Comparison of ENCODE assay signal across 25 cellular contexts in genomic region chrX:116801943-116802342, GRCh38.
DNase-seq lines count a peak whose midpoint lies in the region; ATAC-seq, FAIRE-seq and TF ChIP-seq lines count a peak whose summit lies in the region.
"Had no signal": no experiment of that assay in that cellular context is flagged by ENCODE, and none has a peak within 500 bp of the region (broad histone marks: within the 10 kb centered on the region; RNA-seq: fewer than 3 reads in every experiment).

No MANE protein-coding gene starts in this region.

- no peak overlapping the region for H2AK9ac ChIP-seq in IMR-90 (replicated peaks; ENCODE audit: low read depth, low read length, poor library complexity)

- H3K4me1 ChIP-seq in HepG2 (ENCODE audit: insufficient read depth, low read length) (no peaks in the 10 kb centered on the region), right lobe of liver (no peaks in the 10 kb centered on the region), IMR-90 (ENCODE audit: control insufficient read depth, insufficient read depth, low read length) (no peaks in the 10 kb centered on the region)
- H3K4me1 ChIP-seq: BE2C, BLaER1 had no signal

- H2BK5ac ChIP-seq in IMR-90 (ENCODE audit: low read depth, low read length, poor library complexity, severe bottlenecking) = no peak overlapping the region

- dilution Hi-C loops in IMR-90 (cut with HindIII; ENCODE audit: low sequenced_read_pairs, unreplicated experiment) = no loop called here

- H3K4ac ChIP-seq in IMR-90 (ENCODE audit: low read depth, low read length) = no peak overlapping the region

- no peak for DNase-seq in HepG2 (ENCODE audit: low spot score)
- DNase-seq in right lobe of liver = no peak
- DNase-seq in IMR-90 = no peak
- DNase-seq in cerebellar nuclear complex (lab: John Stamatoyannopoulos, UW) = no peak
- no peak for DNase-seq in GM12891 (ENCODE audit: insufficient read length, low spot score)
- DNase-seq: ACHN; BE2C; C1 segment of cervical spinal cord; CD4-positive, alpha-beta memory T cell; CD4-positive, CD25-positive, alpha-beta regulatory T cell; CD8-positive, alpha-beta memory T cell; COR-L47; DMS 273 treated with DMSO at 0.1 percent for 48 hours; DMS153; DMS53; DMS79; DND-41; EL; GDM1 had no signal

- H3K14ac ChIP-seq in IMR-90 (replicated peaks; ENCODE audit: low read depth, low read length) = no peak overlapping the region

- no peak overlapping the region for H3K56ac ChIP-seq in IMR-90 (ENCODE audit: extremely low read depth, insufficient read depth, low read length)

- no TSS peak for BruUV-seq in HepG2 (replicated peaks; lab: Mats Ljungman, UMichigan)
- no TSS peak for BruUV-seq in IMR-90 (replicated peaks; lab: Mats Ljungman, UMichigan)

- FAIRE-seq in HepG2 (lab: Jason Lieb, UNC) (no peak), colon (lab: Jason Lieb, UNC) (peak; percentile 33), GM12891 (lab: Jason Lieb, UNC) (no peak)
- FAIRE-seq: GM12878, GM18507 had no signal

- no peaks in the 10 kb centered on the region for H3K79me1 ChIP-seq in IMR-90 (ENCODE audit: low read depth in 1 of 2, low read length in 2 of 2)

- no peaks in the 10 kb centered on the region for H3K79me2 ChIP-seq in HepG2 (ENCODE audit: insufficient read depth, low read length)

- no peak overlapping the region for H4K91ac ChIP-seq in IMR-90 (ENCODE audit: insufficient read depth, low read depth, low read length)

- H2AK5ac ChIP-seq in IMR-90 (ENCODE audit: low read depth, low read length) = no peak overlapping the region

- H3K4me3 ChIP-seq in HepG2 (replicated peaks in 1 of 3; ENCODE audit: insufficient read depth in 1 of 3, low read depth in 2 of 3, low read length in 3 of 3) (no peak overlapping the region), right lobe of liver (no peak overlapping the region), IMR-90 (ENCODE audit: insufficient read depth, low read depth, low read length) (no peak overlapping the region)
- H3K4me3 ChIP-seq: BLaER1, GM12878 had no signal

- no peak overlapping the region for H3K9ac ChIP-seq in HepG2 (ENCODE audit: insufficient read depth, low read depth, low read length)
- H3K9ac ChIP-seq in IMR-90 (ENCODE audit: low read depth, low read length) = no peak overlapping the region
- H3K9ac ChIP-seq: BLaER1 had no signal

- no peak overlapping the region for H3K18ac ChIP-seq in IMR-90 (ENCODE audit: low read depth, low read length)

- POLR2A ChIA-PET in HepG2 (lab: Yijun Ruan, JAX) = no interaction called here
- POLR2A ChIA-PET in IMR-90 (lab: Charles Lee; ENCODE audit: unreplicated experiment) = no interaction called here

- H2AFZ ChIP-seq in HepG2 (ENCODE audit: low read length) = no peak overlapping the region
- H2AFZ ChIP-seq in IMR-90 (replicated peaks; ENCODE audit: low read length, poor library complexity) = no peak overlapping the region

- H4K5ac ChIP-seq in IMR-90 (ENCODE audit: low read depth, low read length) = no peak overlapping the region

- in situ Hi-C loops in HepG2 (cut with HindIII; ENCODE audit: extremely low pct_ligation_motif_present, low pct_unique_long_range_greater_than_20kb) = no loop called here
- in situ Hi-C loops in IMR-90 (cut with MboI; ENCODE audit: low sequenced_read_pairs) = no loop called here

- H3K36me3 ChIP-seq in HepG2 (replicated peaks in 1 of 2; ENCODE audit: control insufficient read depth in 1 of 2, insufficient read depth in 2 of 2, low read length in 2 of 2) (no peaks in the 10 kb centered on the region), right lobe of liver (no peaks in the 10 kb centered on the region), IMR-90 (ENCODE audit: control insufficient read depth, insufficient read depth, low read length) (no peaks in the 10 kb centered on the region)
- H3K36me3 ChIP-seq: BE2C, BLaER1 had no signal

- TF ChIP-seq RAD21 in HepG2 (CRISPR knock-in tag; IDR thresholded peaks at IDR 0.05) = no peak
- TF ChIP-seq RAD21 in IMR-90 (IDR thresholded peaks at IDR 0.05; ENCODE audit: low read length) = no peak

- intact Hi-C loops in HepG2 (cut with micrococcal nuclease; ENCODE audit: unreplicated experiment) (no loop called here), right lobe of liver (cut with DNase I) (no loop called here), IMR-90 (cut with micrococcal nuclease) (no loop called here)

- no peak overlapping the region for H2BK15ac ChIP-seq in IMR-90 (ENCODE audit: low read depth, low read length)

- TF ChIP-seq POLR2A in HepG2 (IDR thresholded peaks at IDR 0.05; ENCODE audit: insufficient read depth in 1 of 2, low read depth in 2 of 2, low read length in 2 of 2) (no peak), right lobe of liver (IDR thresholded peaks at IDR 0.05) (no peak), IMR-90 (IDR thresholded peaks at IDR 0.05; ENCODE audit: low read depth, low read length) (no peak), GM12891 (IDR thresholded peaks at IDR 0.05; ENCODE audit: low read depth, low read length) (no peak)

- no peak for TF ChIP-seq EP300 in HepG2 (IDR thresholded peaks at IDR 0.05; ENCODE audit: low read depth in 2 of 2, low read length in 2 of 2)
- TF ChIP-seq EP300 in HepG2 (CRISPR knock-in tag; IDR thresholded peaks at IDR 0.05; ENCODE audit: borderline replicate concordance) = no peak

- H3K4me2 ChIP-seq in HepG2 (ENCODE audit: low read depth, low read length) = no peak overlapping the region
- no peak overlapping the region for H3K4me2 ChIP-seq in IMR-90 (ENCODE audit: low read depth, low read length)
- H3K4me2 ChIP-seq: BLaER1 had no signal

- no peak overlapping the region for H2BK120ac ChIP-seq in IMR-90 (ENCODE audit: low read depth, low read length)

- ATAC-seq in HepG2 = no peak
- ATAC-seq in right lobe of liver = no peak
- no peak for ATAC-seq in IMR-90 (ENCODE audit: low read depth)
- no peak for ATAC-seq in HG02884 (IDR thresholded peaks at IDR 0.05; ENCODE audit: unreplicated experiment)
- ATAC-seq: GM12878 had no signal

- H4K20me1 ChIP-seq in HepG2 (ENCODE audit: insufficient read depth, low read length) = no peaks in the 10 kb centered on the region
- H4K20me1 ChIP-seq in IMR-90 (ENCODE audit: insufficient read depth, low read length) = no peaks in the 10 kb centered on the region
- H4K20me1 ChIP-seq: BLaER1 had no signal

- H3K27ac ChIP-seq in HepG2 (ENCODE audit: extremely low read length, insufficient read depth, low read length) = no peak overlapping the region
- H3K27ac ChIP-seq in right lobe of liver = no peak overlapping the region
- no peak overlapping the region for H3K27ac ChIP-seq in IMR-90 (ENCODE audit: insufficient read depth, low read length)
- H3K27ac ChIP-seq: 22Rv1, BLaER1 had no signal

- H3K9me3 ChIP-seq in HepG2 (ENCODE audit: low read length) (no peaks in the 10 kb centered on the region), right lobe of liver (no peaks in the 10 kb centered on the region), IMR-90 (ENCODE audit: control insufficient read depth, insufficient read depth, low read length) (0 out of 2 replicates have a peak, but pooled peaks cover 2% of the 10 kb centered on the region)
- H3K9me3 ChIP-seq: BE2C, BLaER1 had no signal

- H4K8ac ChIP-seq in IMR-90 (ENCODE audit: low read depth in 2 of 2, low read length in 2 of 2) = no peak overlapping the region

- no peak overlapping the region for H2BK20ac ChIP-seq in IMR-90 (ENCODE audit: low read depth, low read length)

- CTCF ChIA-PET in HepG2 (lab: Yijun Ruan, JAX; ENCODE audit: low intra/inter-chr PET ratio, low total read pairs) = no interaction called here
- CTCF ChIA-PET in IMR-90 (lab: Yijun Ruan, JAX) = no interaction called here

- H3K23ac ChIP-seq in IMR-90 (ENCODE audit: low read depth, low read length) = no peak overlapping the region

- H3K27me3 ChIP-seq in HepG2 (ENCODE audit: control insufficient read depth in 1 of 2, insufficient read depth in 2 of 2, low read length in 2 of 2) = no peaks in the 10 kb centered on the region
- H3K27me3 ChIP-seq in right lobe of liver = no peaks in the 10 kb centered on the region
- no peaks in the 10 kb centered on the region for H3K27me3 ChIP-seq in IMR-90 (ENCODE audit: control insufficient read depth, insufficient read depth, low read length)
- H3K27me3 ChIP-seq: BE2C had no signal

- TF ChIP-seq CTCF in HepG2 (CRISPR knock-in tag; IDR thresholded peaks at IDR 0.05) (no peak), right lobe of liver (IDR thresholded peaks at IDR 0.05) (no peak), IMR-90 (conservative IDR thresholded peaks at IDR 0.05; ENCODE audit: low read depth, low read length) (no peak)

- H3K9me1 ChIP-seq in IMR-90 (ENCODE audit: insufficient read depth, low read length) = no peaks in the 10 kb centered on the region

TF ChIP-seq in HepG2, 621 proteins besides CTCF, POLR2A, EP300 and RAD21:
- TF ChIP-seq ATF7 (IDR thresholded peaks at IDR 0.05) (peak; percentile 40; the same call in 1 of the 2 replicates), ATF7 (CRISPR knock-in tag; IDR thresholded peaks at IDR 0.05) (no peak), ZSCAN22 (CRISPR knock-in tag; IDR thresholded peaks at IDR 0.05) (no peak)

TF ChIP-seq in IMR-90, 13 proteins besides CTCF, POLR2A, EP300 and RAD21:
- TF ChIP-seq CEBPB (IDR thresholded peaks at IDR 0.05; ENCODE audit: low read depth, low read length) (peak; percentile 53), SMC3 (IDR thresholded peaks at IDR 0.05; ENCODE audit: low read depth, low read length) (no peak), RFX5 (IDR thresholded peaks at IDR 0.05; ENCODE audit: low read depth, low read length) (no peak), MAFK (IDR thresholded peaks at IDR 0.05; ENCODE audit: low read depth, low read length) (no peak)

TF ChIP-seq in GM12891, 5 proteins besides CTCF, POLR2A, EP300 and RAD21:
- no peak for TF ChIP-seq PAX5 (IDR thresholded peaks at IDR 0.05; ENCODE audit: insufficient read depth, low read length, severe bottlenecking)
- no peak for TF ChIP-seq POU2F2 (IDR thresholded peaks at IDR 0.05; ENCODE audit: low read depth, low read length)
- no peak for TF ChIP-seq SPI1 (IDR thresholded peaks at IDR 0.05; ENCODE audit: low read depth, low read length)
- TF ChIP-seq POLR2AphosphoS5 (IDR thresholded peaks at IDR 0.05; ENCODE audit: low read depth, low read length) = no peak
- no peak for TF ChIP-seq TAF1 (IDR thresholded peaks at IDR 0.05; ENCODE audit: low read depth, low read length)
